24 cellular contexts compared by ENCODE assay signal in the genomic region with DNA sequence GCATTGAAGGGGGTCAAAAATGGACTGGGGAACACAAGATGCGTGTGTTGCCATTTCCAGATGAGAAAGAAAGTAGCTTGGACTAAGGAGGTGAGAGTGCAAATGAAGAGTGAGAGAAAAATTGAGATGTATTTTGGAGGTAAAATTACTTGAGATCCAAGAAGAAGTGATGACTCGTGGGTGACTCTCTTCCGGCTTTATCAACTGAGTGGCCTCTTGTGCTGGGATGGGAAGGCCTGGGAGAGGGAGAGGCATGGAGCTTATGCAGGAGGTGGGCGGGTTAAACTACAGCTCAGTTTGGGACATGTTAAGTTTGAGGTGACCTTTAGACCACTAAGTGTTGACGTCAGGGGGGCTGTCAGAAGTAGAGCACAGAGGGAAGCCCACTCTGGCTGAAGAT. TPM values are rescaled to one million over a fixed set of nuclear protein-coding genes. Genes with fewer than 3 reads are reported as not detected.
DNase-seq lines count a peak whose midpoint lies in the region; ATAC-seq, FAIRE-seq and TF ChIP-seq lines count a peak whose summit lies in the region.
"Had no signal": no experiment of that assay in that cellular context is flagged by ENCODE, and none has a peak within 500 bp of the region (broad histone marks: within the 10 kb centered on the region; RNA-seq: fewer than 3 reads in every experiment).

No MANE protein-coding gene starts in this region.

- intact Hi-C loops in IMR-90 (cut with micrococcal nuclease) = no loop called here

- ATAC-seq in IMR-90 (ENCODE audit: low read depth) (no peak; the same call in 1 of the 2 replicates), foreskin keratinocyte (peak; percentile 60), GM21529 (IDR thresholded peaks at IDR 0.05; ENCODE audit: unreplicated experiment) (no peak)
- ATAC-seq: gastrocnemius medialis, mucosa of descending colon had no signal

- peak overlapping the region; percentile 42; the same call in 1 of the 2 replicates for H2BK120ac ChIP-seq in IMR-90 (ENCODE audit: low read depth, low read length)

- DNase-seq in ACHN = peak; percentile 29
- peak; percentile 79 for DNase-seq in IMR-90
- peak; percentile 74 for DNase-seq in bronchial epithelial cell (ENCODE audit: low read depth)
- DNase-seq in foreskin keratinocyte = peak in 1 of 2 donors; percentile 51
- DNase-seq in suprapubic skin (ENCODE audit: low spot score in 2 of 2) = no peak
- DNase-seq in NCI-H1436 treated with DMSO at 0.1 percent for 48 hours (lab: John Stamatoyannopoulos, UW) = no peak
- no peak for DNase-seq in NCI-H526 treated with DMSO at 0.1 percent for 48 hours (lab: John Stamatoyannopoulos, UW)
- DNase-seq: amniotic stem cell, cerebellar nuclear complex, gastrocnemius medialis, KBM-7, mucosa of descending colon, NCI-H1092, NCI-H69, retina, SIG-M5, WERI-Rb-1 had no signal

- H3K9me3 ChIP-seq in IMR-90 (ENCODE audit: control insufficient read depth, insufficient read depth, low read length) (no peaks in the 10 kb centered on the region), suprapubic skin (no peaks in the 10 kb centered on the region)
- H3K9me3 ChIP-seq: gastrocnemius medialis, mucosa of descending colon, neutrophil, vagina had no signal

- H3K9ac ChIP-seq in IMR-90 (ENCODE audit: low read depth, low read length) = no peak overlapping the region

- peak overlapping the region; percentile 52; the same call in 1 of the 2 replicates for H3K4ac ChIP-seq in IMR-90 (ENCODE audit: low read depth, low read length)

- dilution Hi-C loops in IMR-90 (cut with HindIII; ENCODE audit: low sequenced_read_pairs, unreplicated experiment) = no loop called here

- H2AK5ac ChIP-seq in IMR-90 (ENCODE audit: low read depth, low read length) = 0 out of 2 replicates have a peak overlapping the region, but pooled peaks have one; percentile 22

- H3K4me2 ChIP-seq in IMR-90 (ENCODE audit: low read depth, low read length) = no peak overlapping the region

- H3K14ac ChIP-seq in IMR-90 (replicated peaks; ENCODE audit: low read depth, low read length) = 0 out of 2 replicates have a peak overlapping the region, but pooled peaks have one; percentile 45

- TF ChIP-seq EP300 in suprapubic skin (IDR thresholded peaks at IDR 0.05) = no peak

- no peak overlapping the region for H3K23ac ChIP-seq in IMR-90 (ENCODE audit: low read depth, low read length)

- no peak for TF ChIP-seq RAD21 in IMR-90 (IDR thresholded peaks at IDR 0.05; ENCODE audit: low read length)

- H2BK20ac ChIP-seq in IMR-90 (ENCODE audit: low read depth, low read length) = peak overlapping the region; percentile 67

- peak overlapping the region; percentile 66 for H2AFZ ChIP-seq in IMR-90 (replicated peaks; ENCODE audit: low read length, poor library complexity)

- H3K4me3 ChIP-seq in IMR-90 (ENCODE audit: insufficient read depth, low read depth, low read length) (no peak overlapping the region), bronchial epithelial cell (ENCODE audit: low read depth, low read length) (no peak overlapping the region), suprapubic skin (no peak overlapping the region)
- H3K4me3 ChIP-seq: gastrocnemius medialis, mucosa of descending colon, vagina had no signal

- H2AK9ac ChIP-seq in IMR-90 (replicated peaks; ENCODE audit: low read depth, low read length, poor library complexity) = no peak overlapping the region

- no peak overlapping the region for H4K91ac ChIP-seq in IMR-90 (ENCODE audit: insufficient read depth, low read depth, low read length)

- H3K4me1 ChIP-seq in IMR-90 (ENCODE audit: control insufficient read depth, insufficient read depth, low read length) (peaks cover 5% of the 10 kb centered on the region; the same call in 1 of the 2 replicates), foreskin keratinocyte (peaks cover 22% of the 10 kb centered on the region), suprapubic skin (no peaks in the 10 kb centered on the region)
- H3K4me1 ChIP-seq: gastrocnemius medialis, vagina had no signal

- H2BK15ac ChIP-seq in IMR-90 (ENCODE audit: low read depth, low read length) = no peak overlapping the region; the same call in 2 of the 3 replicates

- no peak overlapping the region; the same call in 1 of the 2 replicates for H3K18ac ChIP-seq in IMR-90 (ENCODE audit: low read depth, low read length)

- no peaks in the 10 kb centered on the region for H3K36me3 ChIP-seq in IMR-90 (ENCODE audit: control insufficient read depth, insufficient read depth, low read length)
- no peaks in the 10 kb centered on the region for H3K36me3 ChIP-seq in bronchial epithelial cell (ENCODE audit: control insufficient read depth, insufficient read depth, low read length)
- H3K36me3 ChIP-seq in suprapubic skin = no peaks in the 10 kb centered on the region
- H3K36me3 ChIP-seq: gastrocnemius medialis, neutrophil, vagina, WERI-Rb-1 had no signal

- H3K27me3 ChIP-seq in IMR-90 (ENCODE audit: control insufficient read depth, insufficient read depth, low read length) (no peaks in the 10 kb centered on the region; the same call in 1 of the 2 replicates), bronchial epithelial cell (ENCODE audit: control insufficient read depth, insufficient read depth, low read length) (no peaks in the 10 kb centered on the region), foreskin keratinocyte (no peaks in the 10 kb centered on the region), suprapubic skin (no peaks in the 10 kb centered on the region)
- H3K27me3 ChIP-seq: gastrocnemius medialis, neutrophil, vagina had no signal

- CTCF ChIA-PET in IMR-90 (lab: Yijun Ruan, JAX) = interaction anchor here (0.7 kb wide), 1 partner anchor 259 kb away, joined by 3 read pairs; no protein-coding TSS in a partner anchor

- FAIRE-seq in bronchial epithelial cell (lab: Jason Lieb, UNC) = no peak
- FAIRE-seq: GM12891 had no signal

- no peaks in the 10 kb centered on the region for H3K79me1 ChIP-seq in IMR-90 (ENCODE audit: low read depth in 1 of 2, low read length in 2 of 2)

- POLR2A ChIA-PET in IMR-90 (lab: Charles Lee; ENCODE audit: unreplicated experiment) = no interaction called here

- 0 out of 4 replicates have a peak overlapping the region, but pooled peaks have one; percentile 35 to 50 for H4K8ac ChIP-seq in IMR-90 (ENCODE audit: low read depth in 2 of 2, low read length in 2 of 2)

- 52% methylated on average over 5 of the region's 5 CpGs; no CpG with 5 or more reads in 1 of the 2 experiments for WGBS in IMR-90 (ENCODE audit: extremely low coverage in 2 of 2, insufficient read length in 1 of 2), 2 experiments
- WGBS in suprapubic skin = 86% methylated on average over 5 of the region's 5 CpGs

- H4K5ac ChIP-seq in IMR-90 (ENCODE audit: low read depth, low read length) = no peak overlapping the region

- no peak overlapping the region for H2BK5ac ChIP-seq in IMR-90 (ENCODE audit: low read depth, low read length, poor library complexity, severe bottlenecking)

- H3K9me1 ChIP-seq in IMR-90 (ENCODE audit: insufficient read depth, low read length) = peaks cover 3% of the 10 kb centered on the region; the same call in 1 of the 2 replicates

- H4K20me1 ChIP-seq in IMR-90 (ENCODE audit: insufficient read depth, low read length) = no peaks in the 10 kb centered on the region

- TF ChIP-seq POLR2A in IMR-90 (IDR thresholded peaks at IDR 0.05; ENCODE audit: low read depth, low read length) (no peak), suprapubic skin (IDR thresholded peaks at IDR 0.05) (no peak)

- BruUV-seq in IMR-90 (replicated peaks; lab: Mats Ljungman, UMichigan) = no TSS peak

- H3K27ac ChIP-seq in IMR-90 (ENCODE audit: insufficient read depth, low read length) (no peak overlapping the region), foreskin keratinocyte (peak overlapping the region; percentile 87), suprapubic skin (no peak overlapping the region)
- H3K27ac ChIP-seq: gastrocnemius medialis, neutrophil, WERI-Rb-1 had no signal

- no peak overlapping the region for H3K56ac ChIP-seq in IMR-90 (ENCODE audit: extremely low read depth, insufficient read depth, low read length)

- in situ Hi-C loops in ACHN (cut with HindIII; ENCODE audit: low pct_ligation_motif_present, low pct_unique_long_range_greater_than_20kb, low sequenced_read_pairs) (no loop called here), IMR-90 (cut with MboI; ENCODE audit: low sequenced_read_pairs) (no loop called here)

- no peak for TF ChIP-seq CTCF in IMR-90 (conservative IDR thresholded peaks at IDR 0.05; ENCODE audit: low read depth, low read length)
- TF ChIP-seq CTCF in bronchial epithelial cell (IDR thresholded peaks at IDR 0.05; ENCODE audit: insufficient read depth, low read length, severe bottlenecking) = no peak
- TF ChIP-seq CTCF in foreskin keratinocyte (conservative IDR thresholded peaks at IDR 0.05) = no peak
- TF ChIP-seq CTCF in suprapubic skin (IDR thresholded peaks at IDR 0.05) = no peak

TF ChIP-seq in IMR-90, 13 proteins besides CTCF, POLR2A, EP300 and RAD21:
- TF ChIP-seq MAZ (IDR thresholded peaks at IDR 0.05; ENCODE audit: borderline replicate concordance, low read depth, low read length) (no peak), BHLHE40 (IDR thresholded peaks at IDR 0.05; ENCODE audit: low read depth, low read length) (no peak), MXI1 (IDR thresholded peaks at IDR 0.05; ENCODE audit: borderline replicate concordance, low read depth, low read length) (no peak), NFE2L2 (IDR thresholded peaks at IDR 0.05; ENCODE audit: low read depth, low read length) (no peak), CEBPB (IDR thresholded peaks at IDR 0.05; ENCODE audit: low read depth, low read length) (no peak), MAFK (IDR thresholded peaks at IDR 0.05; ENCODE audit: low read depth, low read length) (no peak)

RNA-seq across cellular contexts. Expression of a gene that starts 34.9 kb away (rescaled TPM):
- total RNA-seq in IMR-90 (2012; rRNA removed) = not detected in 2 replicates
- 0.09 TPM in 1 of 2 replicates, not detected in the other for polyA plus RNA-seq in IMR-90 (2012; rRNA removed)
- polyA plus RNA-seq in IMR-90 (2012; cell fraction: cytosol; rRNA removed) = 0.02 TPM in 1 of 2 replicates, not detected in the other
- 0.01 and 0.09 TPM in 2 replicates for polyA plus RNA-seq in IMR-90 (2012; cell fraction: nucleus; rRNA removed; ENCODE audit: low replicate concordance)
- 0.13 TPM in 1 of 2 replicates, not detected in the other for total RNA-seq in bronchial epithelial cell
- not detected in 2 replicates for total RNA-seq in foreskin keratinocyte
- polyA plus RNA-seq in foreskin keratinocyte = not detected in 2 replicates
- total RNA-seq in suprapubic skin = not detected
- total RNA-seq: A673; T-helper 1 cell treated with Interleukin-12 subunit alpha and Interleukin-12 subunit beta and Interleukin-4 antibody, amounts not matched to agents 30 ng/mL and 1 ng/mL, for 36 hours; vagina had no signal
- polyA plus RNA-seq: CD14-positive monocyte had no signal

RNA-seq across cellular contexts. Expression of a gene that starts 54.1 kb away (rescaled TPM):
- 0.36 and 0.56 TPM in 2 replicates for total RNA-seq in IMR-90 (2012; rRNA removed)
- 0.27 and 0.50 TPM in 2 replicates for polyA plus RNA-seq in IMR-90 (2012; rRNA removed)
- polyA plus RNA-seq in IMR-90 (2012; cell fraction: cytosol; rRNA removed) = 0.26 and 0.49 TPM in 2 replicates
- 0.35 and 1.9 TPM in 2 replicates for polyA plus RNA-seq in IMR-90 (2012; cell fraction: nucleus; rRNA removed; ENCODE audit: low replicate concordance)
- not detected in 2 replicates for total RNA-seq in bronchial epithelial cell
- not detected in 2 replicates for total RNA-seq in foreskin keratinocyte
- not detected in 2 replicates for polyA plus RNA-seq in foreskin keratinocyte
- 1 to 10 TPM in 1 of 4 donors, under 1 TPM in 2, not detected in 1; 0.34 to 1.5 (median 0.48) TPM for total RNA-seq in suprapubic skin
- total RNA-seq: A673; T-helper 1 cell treated with Interleukin-12 subunit alpha and Interleukin-12 subunit beta and Interleukin-4 antibody, amounts not matched to agents 30 ng/mL and 1 ng/mL, for 36 hours had no signal
- polyA plus RNA-seq: CD14-positive monocyte had no signal

Comparison
In these comparisons a context has a peak if more than half of its experiments do, and no peak if none do; other contexts are left out.
1. DNase-seq: peak in ACHN (single experiment), IMR-90 (single experiment) and bronchial epithelial cell (single experiment); none in suprapubic skin (0 of 2), NCI-H1436 treated with DMSO at 0.1 percent for 48 hours (single experiment) and NCI-H526 treated with DMSO at 0.1 percent for 48 hours (single experiment).